10 cellular contexts compared by ENCODE assay signal in genomic region chr10:92419740-92420553, GRCh38.
A peak's percentile ranks its signal among the peaks of the same experiment; 100 is the strongest.
DNase-seq lines count a peak whose midpoint lies in the region; ATAC-seq and TF ChIP-seq lines count a peak whose summit lies in the region.
"Had no signal": no experiment of that assay in that cellular context is flagged by ENCODE, and none has a peak within 500 bp of the region (broad histone marks: within the 10 kb centered on the region; RNA-seq: fewer than 3 reads in every experiment).

No MANE protein-coding gene starts in this region.

- DNase-seq in M059J (ENCODE audit: low read depth) (peak; percentile 15), fibroblast of gingiva (ENCODE audit: low read depth) (peak; percentile 26), T-helper 9 cell (no peak), GDM1 (lab: John Stamatoyannopoulos, UW) (no peak), SHP77 treated with DMSO at 0.1 percent for 48 hours (lab: John Stamatoyannopoulos, UW) (no peak)
- DNase-seq: activated effector memory CD4-positive, alpha-beta T cell treated with anti-CD3 and anti-CD28 coated beads, Interleukin-2, amount 50 U/mL, for 16 hours; Kasumi-1 had no signal

- H3K4me3 ChIP-seq in mucosa of stomach (ENCODE audit: low read length): peak overlapping the region; percentile 56

- H3K27ac ChIP-seq in 22Rv1: no peak overlapping the region

- no peak for ATAC-seq in GM19023 (IDR thresholded peaks at IDR 0.05; ENCODE audit: unreplicated experiment)

- TF ChIP-seq CTCF in 22Rv1 (IDR thresholded peaks at IDR 0.05): peak; percentile 25

- H3K4me1 ChIP-seq in mucosa of stomach (ENCODE audit: control insufficient read depth, insufficient read depth, low read length): peaks cover 8% of the 10 kb centered on the region

- H3K27me3 ChIP-seq in mucosa of stomach (ENCODE audit: control insufficient read depth, insufficient read depth, low read length): peaks cover 22% of the 10 kb centered on the region

- no peaks in the 10 kb centered on the region for H3K9me3 ChIP-seq in mucosa of stomach (ENCODE audit: control insufficient read depth, low read length)

- peak overlapping the region; percentile 47 for H3K9ac ChIP-seq in mucosa of stomach (ENCODE audit: low read length)

- H3K36me3 ChIP-seq in mucosa of stomach (ENCODE audit: control insufficient read depth, insufficient read depth, low read length): no peaks in the 10 kb centered on the region

Comparison
In these comparisons a context has a peak if more than half of its experiments do, and no peak if none do; other contexts are left out.
1. DNase-seq: peak in M059J (single experiment) and fibroblast of gingiva (single experiment); none in T-helper 9 cell (single experiment), GDM1 (single experiment) and SHP77 treated with DMSO at 0.1 percent for 48 hours (single experiment).